In genomic region chr20:50165687-50166554, GRCh38 we compare ENCODE assay signal across 8 cellular contexts. TPM values are rescaled to one million over a fixed set of nuclear protein-coding genes. Genes with fewer than 3 reads are reported as not detected.
DNase-seq lines count a peak whose midpoint lies in the region; ATAC-seq and TF ChIP-seq lines count a peak whose summit lies in the region.

No MANE protein-coding gene starts in this region.

- H3K27me3 Mint-ChIP-seq in activated naive CD8-positive, alpha-beta T cell treated with anti-CD3 and anti-CD28 coated beads for 36 hours, result peaks cover 9% of the 10 kb centered on the region
- H3K27me3 Mint-ChIP-seq in osteocyte (ENCODE audit: unreplicated experiment), result no peaks in the 10 kb centered on the region

- TF ChIP-seq POLR2A in HCT116 (IDR thresholded peaks at IDR 0.05; ENCODE audit: borderline replicate concordance, extremely low read depth, insufficient read depth, insufficient read length), result peak; percentile 31

- no peaks in the 10 kb centered on the region for H3K36me3 Mint-ChIP-seq in activated naive CD8-positive, alpha-beta T cell treated with anti-CD3 and anti-CD28 coated beads for 36 hours
- no peaks in the 10 kb centered on the region for H3K36me3 Mint-ChIP-seq in osteocyte (ENCODE audit: unreplicated experiment)

- peak overlapping the region; percentile 83 for H3K27ac ChIP-seq in HCT116 (ENCODE audit: low read depth, low read length)
- H3K27ac ChIP-seq in SK-N-SH (ENCODE audit: low read depth in 2 of 2, low read length in 1 of 2), result peak overlapping the region; percentile 87 to 93
- peak overlapping the region; percentile 62 to 88 for H3K27ac ChIP-seq in thoracic aorta

- H3K4me2 ChIP-seq in HCT116 (ENCODE audit: low read length), result peak overlapping the region; percentile 85
- H3K4me2 ChIP-seq in SK-N-SH, result peak overlapping the region; percentile 88

- intact Hi-C loops in HCT116 (cut with micrococcal nuclease) (loop anchor here (5.0 kb wide), 1 partner anchor 184 kb away; the partner anchor contains the start of gene SNAI1), head of caudate nucleus (cut with DNase I) (no loop called here)

- no peaks in the 10 kb centered on the region for H3K27me3 ChIP-seq in HCT116 (ENCODE audit: insufficient read depth, low read length)
- no peaks in the 10 kb centered on the region for H3K27me3 ChIP-seq in SK-N-SH (ENCODE audit: insufficient read depth)
- H3K27me3 ChIP-seq in thoracic aorta (replicated peaks; ENCODE audit: insufficient read depth), result no peaks in the 10 kb centered on the region

- H3K79me2 ChIP-seq in HCT116 (ENCODE audit: insufficient read depth, low read length) (no peaks in the 10 kb centered on the region), SK-N-SH (ENCODE audit: insufficient read depth) (no peaks in the 10 kb centered on the region)

- CTCF ChIA-PET in HCT116 (lab: Charles Lee), result interaction anchor here (0.7 to 2.0 kb wide), 7 partner anchors 12 to 230 kb away, joined by 3 to 11 read pairs (median 5); partner anchors contain the start of genes PEDS1 and RNF114
- CTCF ChIA-PET in SK-N-SH (lab: Yijun Ruan, JAX), result interaction anchor here (1.0 to 9.6 kb wide), 7 partner anchors 13 to 187 kb away, joined by 3 to 297 read pairs (median 6); partner anchors contain the start of gene PEDS1

- TF ChIP-seq CTCF in HCT116 (IDR thresholded peaks at IDR 0.05 in 2 of 3, conservative IDR thresholded peaks at IDR 0.05 in 1 of 3; ENCODE audit: borderline replicate concordance in 1 of 3, insufficient read depth in 1 of 3, low read depth in 2 of 3, low read length in 2 of 3) (no peak), SK-N-SH (IDR thresholded peaks at IDR 0.05) (no peak), osteocyte (IDR thresholded peaks at IDR 0.05) (no peak), thoracic aorta (IDR thresholded peaks at IDR 0.05) (no peak)

- H3K9ac ChIP-seq in HCT116 (ENCODE audit: low read length) (peak overlapping the region; percentile 69), SK-N-SH (peak overlapping the region; percentile 75)

- H3K4me3 ChIP-seq in HCT116 (replicated peaks in 1 of 2; ENCODE audit: low read depth in 1 of 2, low read length in 2 of 2), result peak overlapping the region; percentile 41 to 54
- peak overlapping the region; percentile 36 to 62 for H3K4me3 ChIP-seq in SK-N-SH (ENCODE audit: low read depth in 2 of 2, low read length in 1 of 2)
- peak overlapping the region; percentile 70 for H3K4me3 ChIP-seq in thoracic aorta

- peak; percentile 75 to 83; a peak in 3 of 4 replicates for TF ChIP-seq EP300 in SK-N-SH (IDR thresholded peaks at IDR 0.05; ENCODE audit: borderline replicate concordance in 1 of 2, low read depth in 1 of 2, low read length in 1 of 2)

- H3F3A ChIP-seq in SK-N-SH (replicated peaks; ENCODE audit: insufficient read depth), result peaks cover 13% of the 10 kb centered on the region

- RAD21 ChIA-PET in HCT116 (lab: Charles Lee; ENCODE audit: low non-redundant PET in 1 of 2, low total read pairs in 2 of 2, uncharacterized antibody in 2 of 2, unreplicated experiment in 2 of 2), result interaction anchor here (0.9 to 1.6 kb wide), 4 partner anchors 13 to 50 kb away, joined by 3 to 6 read pairs (median 4); partner anchors contain the start of gene PEDS1 (in 1 of the 2)

- peak; percentile 100 for DNase-seq in ELR (ENCODE audit: low read depth)
- peak; percentile 100 for DNase-seq in HCT116 (ENCODE audit: low read depth, low spot score)
- peak; percentile 87 for DNase-seq in NCI-H1048 (lab: John Stamatoyannopoulos, UW)
- DNase-seq in SK-N-SH, result peak; percentile 88
- DNase-seq in activated naive CD8-positive, alpha-beta T cell treated with anti-CD3 and anti-CD28 coated beads for 36 hours, result peak; percentile 82
- DNase-seq in head of caudate nucleus, result peak; percentile 75 to 99 (median 90)
- DNase-seq in osteocyte (ENCODE audit: extremely low spot score, unreplicated experiment), result peak; percentile 98
- peak; percentile 99 for DNase-seq in thoracic aorta (ENCODE audit: low spot score)

- H3K36me3 ChIP-seq in HCT116 (ENCODE audit: control insufficient read depth in 1 of 2, insufficient read depth in 2 of 2, low read length in 2 of 2), result no peaks in the 10 kb centered on the region
- H3K36me3 ChIP-seq in SK-N-SH (replicated peaks in 1 of 2; ENCODE audit: control insufficient read depth in 1 of 2, insufficient read depth in 2 of 2, low read length in 1 of 2), result no peaks in the 10 kb centered on the region
- no peaks in the 10 kb centered on the region for H3K36me3 ChIP-seq in thoracic aorta

- peak overlapping the region; percentile 27 for H3K27ac Mint-ChIP-seq in activated naive CD8-positive, alpha-beta T cell treated with anti-CD3 and anti-CD28 coated beads for 36 hours
- peak overlapping the region; percentile 99 for H3K27ac Mint-ChIP-seq in osteocyte (ENCODE audit: unreplicated experiment)

- peak overlapping the region; percentile 57 for H3K4me3 Mint-ChIP-seq in activated naive CD8-positive, alpha-beta T cell treated with anti-CD3 and anti-CD28 coated beads for 36 hours
- peak overlapping the region; percentile 73 for H3K4me3 Mint-ChIP-seq in osteocyte (ENCODE audit: unreplicated experiment)

- POLR2A ChIA-PET in HCT116 (lab: Charles Lee), result interaction anchor here (0.6 to 1.9 kb wide), 9 partner anchors 8 to 161 kb away, joined by 3 to 9 read pairs (median 5); partner anchors contain the start of genes PEDS1 and UBE2V1
- POLR2A ChIA-PET in SK-N-SH (lab: Yijun Ruan, JAX), result interaction anchor here (0.5 to 1.3 kb wide), 6 partner anchors 12 to 81 kb away, joined by 3 to 7 read pairs (median 4); partner anchors contain the start of gene PEDS1

- H4K20me1 ChIP-seq in HCT116 (ENCODE audit: insufficient read depth), result no peaks in the 10 kb centered on the region
- H4K20me1 ChIP-seq in SK-N-SH (ENCODE audit: insufficient read depth), result no peaks in the 10 kb centered on the region

- H2AFZ ChIP-seq in HCT116 (ENCODE audit: low read depth, low read length, poor library complexity, severe bottlenecking) (peak overlapping the region; percentile 59), SK-N-SH (ENCODE audit: low read depth) (peak overlapping the region; percentile 89)

- 6% methylated on average over 12 of the region's 20 CpGs for WGBS in SK-N-SH (ENCODE audit: low lambda C conversion rate)

- H3K9me3 ChIP-seq in HCT116 (ENCODE audit: control insufficient read depth in 1 of 2, insufficient read depth in 1 of 2, low read depth in 1 of 2, low read length in 2 of 2), result no peaks in the 10 kb centered on the region
- no peaks in the 10 kb centered on the region for H3K9me3 ChIP-seq in SK-N-SH
- H3K9me3 ChIP-seq in thoracic aorta, result no peaks in the 10 kb centered on the region

- H3K4me1 ChIP-seq in HCT116 (ENCODE audit: control insufficient read depth in 1 of 2, insufficient read depth in 2 of 2, low read length in 2 of 2), result peaks cover 40 to 61% of the 10 kb centered on the region in 2 experiments
- H3K4me1 ChIP-seq in SK-N-SH (ENCODE audit: control insufficient read depth in 1 of 2, insufficient read depth in 2 of 2, low read depth in 1 of 2, low read length in 1 of 2), result peaks cover 12 to 14% of the 10 kb centered on the region in 2 experiments; a peak in 3 of 4 replicates
- H3K4me1 ChIP-seq in thoracic aorta (ENCODE audit: control insufficient read depth in 1 of 2, low read depth in 2 of 2), result peaks cover 11 to 20% of the 10 kb centered on the region in 2 donors

- BruUV-seq in HCT116 (replicated peaks; lab: Mats Ljungman, UMichigan), result TSS peak; percentile 82

- peaks cover 1% of the 10 kb centered on the region for H3K9me3 Mint-ChIP-seq in activated naive CD8-positive, alpha-beta T cell treated with anti-CD3 and anti-CD28 coated beads for 36 hours
- H3K9me3 Mint-ChIP-seq in osteocyte (ENCODE audit: unreplicated experiment), result peaks cover 4% of the 10 kb centered on the region

- peak; percentile 34; the same call in 1 of the 2 replicates for TF ChIP-seq RAD21 in HCT116 (IDR thresholded peaks at IDR 0.05; ENCODE audit: low read depth)
- no peak for TF ChIP-seq RAD21 in SK-N-SH (IDR thresholded peaks at IDR 0.05; ENCODE audit: low read length)

- H3K9me2 ChIP-seq in HCT116 (ENCODE audit: insufficient read depth) (no peaks in the 10 kb centered on the region), SK-N-SH (no peaks in the 10 kb centered on the region)

- peak; percentile 90 for ATAC-seq in HCT116
- peak; percentile 94 for ATAC-seq in thoracic aorta (ENCODE audit: insufficient number of reproducible peaks, low FRiP score, low read depth)

- H3K4me1 Mint-ChIP-seq in activated naive CD8-positive, alpha-beta T cell treated with anti-CD3 and anti-CD28 coated beads for 36 hours, result peaks cover 9% of the 10 kb centered on the region
- H3K4me1 Mint-ChIP-seq in osteocyte (ENCODE audit: unreplicated experiment), result peaks cover 53% of the 10 kb centered on the region

RNA-seq across cellular contexts. Expression of gene PEDS1, which starts 12.4 kb away (rescaled TPM):
- total RNA-seq in HCT116 (2021; ENCODE audit: unreplicated experiment) (31.9 TPM), osteocyte (61.2 and 63.7 TPM in 2 replicates), thoracic aorta (10 to 100 TPM; 21.2 to 34.3 TPM)
- polyA plus RNA-seq in HCT116 (2012), result 43.0 and 49.4 TPM in 2 replicates
- polyA plus RNA-seq in SK-N-SH (2012; rRNA removed), result 18.3 and 18.4 TPM in 2 replicates
- polyA plus RNA-seq in SK-N-SH (2012; cell fraction: cytosol; rRNA removed), result 8.6 and 12.8 TPM in 2 replicates
- polyA plus RNA-seq in SK-N-SH (2012; cell fraction: nucleus; rRNA removed), result 10.1 and 13.1 TPM in 2 replicates
- total RNA-seq in activated naive CD8-positive, alpha-beta T cell treated with anti-CD3 and anti-CD28 coated beads for 36 hours, result 10 to 100 TPM; 17.4 to 19.3 TPM

RNA-seq across cellular contexts. Expression of gene CEBPB, which starts 24.7 kb away (rescaled TPM):
- 113 TPM for total RNA-seq in HCT116 (2021; ENCODE audit: unreplicated experiment)
- 49.1 and 50.9 TPM in 2 replicates for polyA plus RNA-seq in HCT116 (2012)
- 13.2 and 14.7 TPM in 2 replicates for polyA plus RNA-seq in SK-N-SH (2012; rRNA removed)
- 9.5 and 11.1 TPM in 2 replicates for polyA plus RNA-seq in SK-N-SH (2012; cell fraction: cytosol; rRNA removed)
- polyA plus RNA-seq in SK-N-SH (2012; cell fraction: nucleus; rRNA removed), result 28.3 and 31.7 TPM in 2 replicates
- total RNA-seq in activated naive CD8-positive, alpha-beta T cell treated with anti-CD3 and anti-CD28 coated beads for 36 hours, result 10 to 100 TPM; 36.4 to 37.7 TPM
- 59.1 and 60.7 TPM in 2 replicates for total RNA-seq in osteocyte
- 100 to 1,000 TPM; 113 to 255 TPM for total RNA-seq in thoracic aorta

RNA-seq across cellular contexts. Expression of gene UBE2V1, which starts 53.0 kb away (rescaled TPM):
- total RNA-seq in HCT116 (2021; ENCODE audit: unreplicated experiment) (114 TPM), osteocyte (102 and 106 TPM in 2 replicates), thoracic aorta (10 to 100 TPM; 91.7 to 98.4 TPM)
- polyA plus RNA-seq in HCT116 (2012), result 69.3 and 94.4 TPM in 2 replicates
- 99.7 and 100 TPM in 2 replicates for polyA plus RNA-seq in SK-N-SH (2012; rRNA removed)
- 108 and 138 TPM in 2 replicates for polyA plus RNA-seq in SK-N-SH (2012; cell fraction: cytosol; rRNA removed)
- polyA plus RNA-seq in SK-N-SH (2012; cell fraction: nucleus; rRNA removed), result 79.8 and 106 TPM in 2 replicates
- total RNA-seq in activated naive CD8-positive, alpha-beta T cell treated with anti-CD3 and anti-CD28 coated beads for 36 hours, result 100 to 1,000 TPM; 150 to 156 TPM

Comparison
In these comparisons a context has a peak if more than half of its experiments do, and no peak if none do; other contexts are left out.
1. Peak in every context shown above with its lines: DNase-seq, ATAC-seq, H3K4me3 ChIP-seq and H3K27ac ChIP-seq.